In the genomic region with DNA sequence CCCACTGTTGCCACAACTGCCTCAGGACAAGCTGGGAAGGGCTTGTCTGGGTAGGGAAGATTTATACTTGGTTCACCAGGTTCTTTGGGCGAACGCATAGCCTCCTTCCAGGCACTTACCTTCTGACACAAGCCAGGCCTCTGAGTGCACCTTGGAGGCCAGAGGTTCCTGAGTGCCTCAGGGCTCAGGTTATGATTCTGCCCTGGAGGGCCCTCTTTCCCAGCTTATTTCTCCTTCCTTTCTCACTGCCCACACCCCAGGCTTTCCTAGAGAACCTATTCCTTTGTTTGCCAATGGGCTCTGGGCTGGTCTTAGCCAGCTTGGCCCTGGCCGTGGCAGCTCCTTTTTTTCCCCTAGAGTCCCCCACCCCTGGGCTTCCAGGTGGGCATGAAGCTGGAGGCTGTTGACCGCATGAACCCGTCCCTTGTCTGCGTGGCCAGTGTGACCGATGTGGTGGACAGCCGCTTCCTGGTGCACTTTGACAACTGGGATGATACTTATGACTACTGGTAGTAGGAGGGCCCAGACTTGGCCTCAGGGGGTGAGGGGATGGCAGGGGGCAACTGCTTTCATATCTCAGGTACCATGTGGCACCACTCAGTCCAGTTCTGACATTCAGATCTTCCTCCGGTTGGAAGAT, we compare ENCODE assay signal across 24 cellular contexts. TPM values are rescaled to one million over a fixed set of nuclear protein-coding genes. Genes with fewer than 3 reads are reported as not detected.
DNase-seq lines count a peak whose midpoint lies in the region; ATAC-seq and TF ChIP-seq lines count a peak whose summit lies in the region.
"Had no signal": no experiment of that assay in that cellular context is flagged by ENCODE, and none has a peak within 500 bp of the region (broad histone marks: within the 10 kb centered on the region; RNA-seq: fewer than 3 reads in every experiment).

No MANE protein-coding gene starts in this region.

- H3K36me3 ChIP-seq in GM23248 (ENCODE audit: low read depth) (no peaks in the 10 kb centered on the region), adrenal gland (replicated peaks in 1 of 2) (no peaks in the 10 kb centered on the region), upper lobe of right lung (no peaks in the 10 kb centered on the region), transverse colon (no peaks in the 10 kb centered on the region)

- H4K20me1 ChIP-seq in GM23248 (ENCODE audit: insufficient read depth) = no peaks in the 10 kb centered on the region

- intact Hi-C loops in adrenal gland (cut with DNase I) = loop anchor here in 1 of 2 donors (10.0 kb wide), 1 partner anchor 162 kb away; no protein-coding TSS in a partner anchor
- intact Hi-C loops in upper lobe of right lung (cut with DNase I) = no loop called here
- intact Hi-C loops in transverse colon (cut with DNase I; ENCODE audit: low total_unique reads) = no loop called here

- TF ChIP-seq CTCF in adrenal gland (IDR thresholded peaks at IDR 0.05) (no peak), upper lobe of right lung (IDR thresholded peaks at IDR 0.05) (no peak), transverse colon (IDR thresholded peaks at IDR 0.05) (no peak)

- no peak overlapping the region for H2AFZ ChIP-seq in GM23248

- no peak for TF ChIP-seq EP300 in transverse colon (IDR thresholded peaks at IDR 0.05; ENCODE audit: low read depth)

- peak overlapping the region; percentile 16; the same call in 1 of the 2 replicates for H3K27ac ChIP-seq in GM23248
- H3K27ac ChIP-seq in adrenal gland = peak overlapping the region in 3 of 5 donors; percentile 58 to 72 (median 64)
- no peak overlapping the region for H3K27ac ChIP-seq in upper lobe of right lung
- H3K27ac ChIP-seq in transverse colon = no peak overlapping the region
- H3K27ac ChIP-seq: A549 had no signal

- 87 to 89% methylated on average over 9 of the region's 9 CpGs for WGBS in GM23248 (ENCODE audit: low coverage in 1 of 2, low lambda C conversion rate in 2 of 2, missing lambda C conversion rate in 2 of 2), 2 experiments
- 83 to 95% (median 92%) methylated on average over 5 to 9 of the region's 9 CpGs for WGBS in adrenal gland, 4 donors
- 94% methylated on average over 9 of the region's 9 CpGs; no CpG with 5 or more reads in 1 of the 2 donors for WGBS in transverse colon (ENCODE audit: low coverage in 1 of 2), 2 donors

- H3K27me3 ChIP-seq in GM23248 (replicated peaks; ENCODE audit: insufficient read depth) (no peaks in the 10 kb centered on the region), adrenal gland (no peaks in the 10 kb centered on the region), upper lobe of right lung (no peaks in the 10 kb centered on the region), transverse colon (no peaks in the 10 kb centered on the region)

- H3K79me2 ChIP-seq in GM23248 (ENCODE audit: insufficient read depth) = no peaks in the 10 kb centered on the region

- no peak for TF ChIP-seq POLR2A in adrenal gland (IDR thresholded peaks at IDR 0.05)
- TF ChIP-seq POLR2A in transverse colon (IDR thresholded peaks at IDR 0.05) = no peak

- no peaks in the 10 kb centered on the region for H3F3A ChIP-seq in GM23248 (ENCODE audit: insufficient read depth)

- no peak for ATAC-seq in upper lobe of right lung
- no peak for ATAC-seq in HG03469 (IDR thresholded peaks at IDR 0.05; ENCODE audit: unreplicated experiment)
- ATAC-seq: A549, GM12878 had no signal

- H3K4me2 ChIP-seq in GM23248 (ENCODE audit: unreplicated experiment) = peak overlapping the region; percentile 27
- H3K4me2 ChIP-seq: A549 had no signal

- H3K4me1 ChIP-seq in GM23248 (ENCODE audit: insufficient read depth) (peaks cover 7% of the 10 kb centered on the region), adrenal gland (replicated peaks in 1 of 2) (peaks cover 0 to 4% of the 10 kb centered on the region in 2 donors), upper lobe of right lung (no peaks in the 10 kb centered on the region), transverse colon (no peaks in the 10 kb centered on the region)

- DNase-seq in GM23248 (no peak), adrenal gland (no peak), mesenteric fat pad (ENCODE audit: low spot score) (peak; percentile 68), upper lobe of right lung (peak; percentile 47), inferior parietal cortex (ENCODE audit: extremely low spot score) (no peak), transverse colon (no peak)
- DNase-seq: C1 segment of cervical spinal cord; CD4-positive, alpha-beta memory T cell; COR-L47; GDM1; NCI-H1048; NCI-H1417; NCI-H1694 treated with DMSO at 0.1 percent for 48 hours; NCI-H2081 treated with DMSO at 0.1 percent for 48 hours; NCI-H2171; NCI-H226; NCI-H510A; NCI-H69; RPMI8226; SHP77 treated with DMSO at 0.1 percent for 48 hours; SW 1271 had no signal

- in situ Hi-C loops in GM23248 (cut with MboI) (loop anchor here (10.0 kb wide), 1 partner anchor 552 kb away; no protein-coding TSS in a partner anchor), transverse colon (cut with MboI; ENCODE audit: low pct_ligation_motif_present in 1 of 4, low pct_unique_long_range_greater_than_20kb in 1 of 4, low sequenced_read_pairs in 3 of 4) (loop anchor here in 3 of 4 donors (10.0 to 25.0 kb wide), 3 partner anchors 152 to 555 kb away; no protein-coding TSS in a partner anchor)

- H3K9me2 ChIP-seq in GM23248 (ENCODE audit: insufficient read depth) = no peaks in the 10 kb centered on the region

- H3K4me3 ChIP-seq in GM23248 (no peak overlapping the region), adrenal gland (no peak overlapping the region), upper lobe of right lung (no peak overlapping the region), transverse colon (no peak overlapping the region)
- H3K4me3 ChIP-seq: A549, GM12878 had no signal

- H3K9me3 ChIP-seq in GM23248 (ENCODE audit: low read depth) = no peaks in the 10 kb centered on the region
- no peaks in the 10 kb centered on the region for H3K9me3 ChIP-seq in adrenal gland (replicated peaks in 1 of 3)
- no peaks in the 10 kb centered on the region for H3K9me3 ChIP-seq in upper lobe of right lung
- H3K9me3 ChIP-seq in transverse colon = no peaks in the 10 kb centered on the region
- H3K9me3 ChIP-seq: A549 had no signal

- no peak overlapping the region for H3K9ac ChIP-seq in GM23248

RNA-seq across cellular contexts. Expression of a gene that starts 25.0 kb away (rescaled TPM):
- 0.22 and 1.3 TPM in 2 replicates for total RNA-seq in GM23248 (2014; rRNA removed; shearing (Covaris generic))
- polyA plus RNA-seq in GM23248 (2016; fragmentation: Nextera tagmentation; extraction: Ambion mirVana) (0.29 and 0.35 TPM in 2 replicates), adrenal gland (10 to 100 TPM in 2 of 3 donors, 1 to 10 TPM in 1; 3.3 to 24.4 (median 10.9) TPM)
- total RNA-seq in adrenal gland (10 to 100 TPM in 6 of 8 donors, 1 to 10 TPM in 2; 5.2 to 21.9 (median 16.9) TPM), mesenteric fat pad (8.4 TPM), upper lobe of right lung (12.9 TPM), transverse colon (100 to 1,000 TPM in 1 of 4 donors, 10 to 100 TPM in 3; 10.9 to 152 (median 23.1) TPM)

RNA-seq across cellular contexts. Expression of a gene that starts 26.3 kb away (rescaled TPM):
- total RNA-seq in GM23248 (2014; rRNA removed; shearing (Covaris generic)) = not detected in 2 replicates
- not detected in 2 replicates for polyA plus RNA-seq in GM23248 (2016; fragmentation: Nextera tagmentation; extraction: Ambion mirVana)
- total RNA-seq in adrenal gland = 1 to 10 TPM in 3 of 8 donors, under 1 TPM in 3, not detected in 2; 0.41 to 1.8 (median 1.1) TPM
- polyA plus RNA-seq in adrenal gland = 1 to 10 TPM in 2 of 3 donors, under 1 TPM in 1; 0.38 to 4.9 (median 3.1) TPM
- total RNA-seq in mesenteric fat pad = 14.0 TPM
- total RNA-seq in upper lobe of right lung = 1.7 TPM
- total RNA-seq in transverse colon = 100 to 1,000 TPM in 3 of 4 donors, 10 to 100 TPM in 1; 71.6 to 293 (median 149) TPM
- polyA plus RNA-seq: CD4-positive, alpha-beta memory T cell had no signal

RNA-seq across cellular contexts. Expression of a gene that starts 58.2 kb away (rescaled TPM):
- 40.2 and 53.9 TPM in 2 replicates for total RNA-seq in GM23248 (2014; rRNA removed; shearing (Covaris generic))
- polyA plus RNA-seq in GM23248 (2016; fragmentation: Nextera tagmentation; extraction: Ambion mirVana) (48.5 and 51.7 TPM in 2 replicates), adrenal gland (10 to 100 TPM; 17.7 to 29.8 (median 17.8) TPM)
- total RNA-seq in adrenal gland (10 to 100 TPM; 12.5 to 41.4 (median 22.8) TPM), mesenteric fat pad (25.9 TPM), upper lobe of right lung (20.4 TPM), transverse colon (10 to 100 TPM in 3 of 4 donors, 1 to 10 TPM in 1; 1.4 to 83.4 (median 19.9) TPM)

Comparison
In these comparisons a context has a peak if more than half of its experiments do, and no peak if none do; other contexts are left out.
1. DNase-seq: peak in mesenteric fat pad (single experiment) and upper lobe of right lung (single experiment); none in GM23248 (single experiment), adrenal gland (0 of 7), inferior parietal cortex (single experiment) and transverse colon (single experiment).
2. H3K27ac ChIP-seq: peak in GM23248 (single experiment) and adrenal gland (3 of 5); none in upper lobe of right lung (single experiment) and transverse colon (0 of 4).